10 cellular contexts compared by ENCODE assay signal in the genomic region with DNA sequence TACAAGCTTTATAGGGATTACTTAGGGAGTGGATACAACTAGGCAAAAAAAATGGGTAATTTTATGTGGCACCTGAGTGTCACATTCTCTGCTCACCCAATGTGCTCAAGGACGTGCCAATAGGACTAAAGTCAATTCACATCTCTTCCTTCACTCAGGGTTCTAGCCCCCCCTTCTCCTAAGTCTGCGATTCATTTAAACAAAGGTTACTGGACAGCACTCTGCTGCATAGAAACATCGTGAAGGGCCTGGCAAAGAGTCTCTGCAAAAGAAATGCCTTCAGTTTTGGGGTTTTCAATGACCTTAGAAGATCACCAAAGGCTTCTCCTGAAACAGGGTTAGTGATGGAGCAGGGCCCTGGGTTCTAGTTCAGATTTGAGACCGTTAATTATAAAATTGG.
DNase-seq lines count a peak whose midpoint lies in the region; ATAC-seq and TF ChIP-seq lines count a peak whose summit lies in the region.
"Had no signal": no experiment of that assay in that cellular context is flagged by ENCODE, and none has a peak within 500 bp of the region (broad histone marks: within the 10 kb centered on the region; RNA-seq: fewer than 3 reads in every experiment).

No MANE protein-coding gene starts in this region.

- peak overlapping the region; percentile 20 for H3K18ac ChIP-seq in mesendoderm (ENCODE audit: low read length)

- no peaks in the 10 kb centered on the region for H3K36me3 ChIP-seq in heart right ventricle
- H3K36me3 ChIP-seq in mesendoderm (ENCODE audit: control insufficient read depth, insufficient read depth, low read length) = no peaks in the 10 kb centered on the region
- no peaks in the 10 kb centered on the region for H3K36me3 ChIP-seq in urinary bladder (ENCODE audit: insufficient read depth)
- H3K36me3 ChIP-seq: ascending aorta had no signal

- peaks cover 0 to 6% (median 0%) of the 10 kb centered on the region in 11 donors for H3K9me3 ChIP-seq in heart right ventricle
- H3K9me3 ChIP-seq: ascending aorta had no signal

- H3K79me2 ChIP-seq in mesendoderm (ENCODE audit: control insufficient read depth, insufficient read depth, low read length) = peaks cover 60% of the 10 kb centered on the region

- H2BK120ac ChIP-seq in mesendoderm (ENCODE audit: low read depth, low read length) = no peak overlapping the region

- H3K4me2 ChIP-seq in mesendoderm (ENCODE audit: low read length) = peak overlapping the region; percentile 58

- intact Hi-C loops in heart right ventricle (cut with DNase I) = loop anchor here in 8 of 10 donors (5.0 to 10.0 kb wide), 10 partner anchors 40 to 248 kb away; no protein-coding TSS in a partner anchor
- intact Hi-C loops in left ventricle myocardium superior (cut with micrococcal nuclease) = loop anchor here (10.0 kb wide), 1 partner anchor 88 kb away; no protein-coding TSS in a partner anchor

- H2BK15ac ChIP-seq in mesendoderm (replicated peaks; ENCODE audit: low read depth) = no peak overlapping the region

- peak overlapping the region; percentile 95 for H3K56ac ChIP-seq in mesendoderm (ENCODE audit: low read length)

- H3K4me1 ChIP-seq in heart right ventricle = peaks cover 0 to 63% (median 30%) of the 10 kb centered on the region in 9 donors
- peaks cover 25% of the 10 kb centered on the region for H3K4me1 ChIP-seq in mesendoderm (ENCODE audit: control insufficient read depth, low read depth, low read length)
- peaks cover 3% of the 10 kb centered on the region for H3K4me1 ChIP-seq in urinary bladder (ENCODE audit: insufficient read depth)

- no peak overlapping the region for H3K4ac ChIP-seq in mesendoderm (ENCODE audit: low read depth, low read length)

- DNase-seq in heart right ventricle (no peak), left ventricle myocardium superior (no peak), cardiac fibroblast (ENCODE audit: low read depth in 2 of 2) (peak in 1 of 2 donors; percentile 29), mesendoderm (no peak), T1000 (lab: John Stamatoyannopoulos, UW) (no peak)
- DNase-seq in stimulated activated CD4-positive, alpha-beta T cell treated with anti-CD3 and anti-CD28 coated beads, Interleukin-2, amount 100 ng/mL, for 48 hours = no peak
- DNase-seq: NCI-H2029 treated with DMSO at 0.1 percent for 48 hours had no signal

- H4K5ac ChIP-seq in mesendoderm (ENCODE audit: low read length) = no peak overlapping the region

- ATAC-seq in heart right ventricle (no peak), left ventricle myocardium superior (no peak), GM18519 (IDR thresholded peaks at IDR 0.05; ENCODE audit: low FRiP score, unreplicated experiment) (no peak)

- H3K4me3 ChIP-seq in heart right ventricle (peak overlapping the region in 9 of 10 donors; percentile 58 to 93 (median 76)), cardiac fibroblast (replicated peaks in 1 of 2; ENCODE audit: low read depth in 2 of 2, low read length in 2 of 2) (peak overlapping the region; percentile 70 to 79), mesendoderm (ENCODE audit: low read length) (peak overlapping the region; percentile 91), urinary bladder (ENCODE audit: low read depth, low read length) (peak overlapping the region; percentile 72)

- no peak overlapping the region for H4K8ac ChIP-seq in mesendoderm (ENCODE audit: low read depth, low read length)

- peaks cover 0 to 48% (median 0%) of the 10 kb centered on the region in 7 donors for H3K27me3 ChIP-seq in heart right ventricle
- no peaks in the 10 kb centered on the region for H3K27me3 ChIP-seq in mesendoderm (ENCODE audit: insufficient read depth, low read length, poor library complexity)
- H3K27me3 ChIP-seq: ascending aorta had no signal

- H2BK5ac ChIP-seq in mesendoderm (ENCODE audit: low read length) = no peak overlapping the region

- peaks cover 9% of the 10 kb centered on the region for H3K79me1 ChIP-seq in mesendoderm (ENCODE audit: low read length)

- no peak for TF ChIP-seq CTCF in heart right ventricle (IDR thresholded peaks at IDR 0.05)
- no peak for TF ChIP-seq CTCF in cardiac fibroblast (IDR thresholded peaks at IDR 0.05; ENCODE audit: low read depth, low read length)

- WGBS in heart right ventricle, 2 donors = 21 to 26% methylated on average over 4 of the region's 4 CpGs
- WGBS in mesendoderm (ENCODE audit: extremely low coverage, insufficient coverage, low lambda C conversion rate) = no CpG with 5 or more reads among the region's 4 CpGs
- 48% methylated on average over 4 of the region's 4 CpGs for WGBS in urinary bladder

- H3K27ac ChIP-seq in heart right ventricle (peak overlapping the region in 4 of 10 donors; percentile 85 to 94 (median 93)), mesendoderm (ENCODE audit: low read depth, low read length) (no peak overlapping the region), urinary bladder (ENCODE audit: low read depth) (no peak overlapping the region)
- H3K27ac ChIP-seq: ascending aorta had no signal

- H2AK5ac ChIP-seq in mesendoderm (ENCODE audit: low read length) = peak overlapping the region; percentile 50

- no peak overlapping the region for H3K23ac ChIP-seq in mesendoderm (ENCODE audit: low read length)

- peak overlapping the region; percentile 91 for H3K9ac ChIP-seq in mesendoderm (ENCODE audit: low read length)
